In the genomic region with DNA sequence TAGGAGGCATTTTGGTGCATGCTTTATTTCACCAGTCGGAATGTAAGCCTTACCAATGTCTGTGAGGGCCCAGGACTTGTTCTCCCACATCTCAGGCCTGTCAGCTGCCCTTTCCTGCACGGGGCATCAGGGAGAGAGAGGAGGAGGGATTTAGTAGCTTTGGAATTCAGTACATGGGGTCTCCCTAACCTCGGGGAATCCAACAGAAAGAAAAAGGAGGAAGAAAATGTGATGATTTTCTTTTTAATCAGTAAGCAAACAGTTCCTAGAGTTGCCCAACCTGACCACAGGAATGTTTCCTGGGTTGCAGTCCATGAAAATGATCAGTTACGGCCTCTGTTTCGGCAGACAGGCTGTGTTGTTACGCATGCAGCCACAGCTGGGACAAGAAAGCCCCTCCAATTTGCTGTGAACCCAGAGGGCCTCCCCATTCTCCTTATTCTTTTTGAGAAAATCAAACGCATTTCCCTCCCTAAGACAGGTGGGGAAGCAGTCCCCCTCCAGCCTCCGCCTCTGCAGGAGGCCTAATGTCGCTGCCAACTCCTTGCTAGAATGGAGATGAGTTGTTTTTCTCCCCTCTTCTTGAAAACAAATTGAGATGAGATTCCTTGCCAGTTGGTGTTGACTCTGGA, we compare ENCODE assay signal across 1 cellular context.
TF ChIP-seq lines count a peak whose summit lies in the region.

No MANE protein-coding gene starts in this region.

TF ChIP-seq in HepG2, 621 proteins besides CTCF, POLR2A, EP300 and RAD21 (continued from another document and continues in another):
- TF ChIP-seq ZHX2 (IDR thresholded peaks at IDR 0.05; ENCODE audit: low read depth) (no peak), ZHX2 (CRISPR knock-in tag; IDR thresholded peaks at IDR 0.05; ENCODE audit: borderline replicate concordance) (no peak), JARID2 (CRISPR knock-in tag; IDR thresholded peaks at IDR 0.05; ENCODE audit: insufficient replicate concordance) (peak; percentile 50), ZNF609 (CRISPR knock-in tag; IDR thresholded peaks at IDR 0.05; ENCODE audit: borderline replicate concordance) (peak; percentile 93), MXD4 (CRISPR knock-in tag; IDR thresholded peaks at IDR 0.05) (peak; percentile 43; the same call in 1 of the 2 replicates), ZSCAN9 (CRISPR knock-in tag; IDR thresholded peaks at IDR 0.05; ENCODE audit: borderline replicate concordance) (peak; percentile 79), ZNF572 (CRISPR knock-in tag; IDR thresholded peaks at IDR 0.05) (no peak), ZNF709 (CRISPR knock-in tag; IDR thresholded peaks at IDR 0.05) (no peak), CEBPB (IDR thresholded peaks at IDR 0.05; ENCODE audit: borderline replicate concordance, low read depth, low read length) (peak; percentile 98), IKZF5 (CRISPR knock-in tag; IDR thresholded peaks at IDR 0.05) (peak; percentile 88; the same call in 1 of the 2 replicates), ZNF614 (CRISPR knock-in tag; IDR thresholded peaks at IDR 0.05; ENCODE audit: borderline replicate concordance) (peak; percentile 78; the same call in 1 of the 2 replicates), RNF2 (conservative IDR thresholded peaks at IDR 0.05; ENCODE audit: low read depth) (0 out of 2 replicates have a peak, but pooled peaks have one; percentile 43), ZBTB33 (CRISPR knock-in tag; IDR thresholded peaks at IDR 0.05) (0 out of 2 replicates have a peak, but pooled peaks have one; percentile 44), KLF15 (CRISPR knock-in tag; IDR thresholded peaks at IDR 0.05; ENCODE audit: borderline replicate concordance) (no peak), KAT2B (IDR thresholded peaks at IDR 0.05; ENCODE audit: borderline replicate concordance, low read depth, low read length) (no peak), FOXO1 (CRISPR knock-in tag; IDR thresholded peaks at IDR 0.05) (peak; percentile 89), BHLHE40 (IDR thresholded peaks at IDR 0.05; ENCODE audit: low read length) (0 out of 2 replicates have a peak, but pooled peaks have one; percentile 38), CBX2 (IDR thresholded peaks at IDR 0.05; ENCODE audit: low read depth, low read length) (no peak), CBX2 (CRISPR knock-in tag; IDR thresholded peaks at IDR 0.05; ENCODE audit: low read depth) (no peak), NFIB (CRISPR knock-in tag; IDR thresholded peaks at IDR 0.05; ENCODE audit: borderline replicate concordance) (no peak)
- TF ChIP-seq, protein P1, sequence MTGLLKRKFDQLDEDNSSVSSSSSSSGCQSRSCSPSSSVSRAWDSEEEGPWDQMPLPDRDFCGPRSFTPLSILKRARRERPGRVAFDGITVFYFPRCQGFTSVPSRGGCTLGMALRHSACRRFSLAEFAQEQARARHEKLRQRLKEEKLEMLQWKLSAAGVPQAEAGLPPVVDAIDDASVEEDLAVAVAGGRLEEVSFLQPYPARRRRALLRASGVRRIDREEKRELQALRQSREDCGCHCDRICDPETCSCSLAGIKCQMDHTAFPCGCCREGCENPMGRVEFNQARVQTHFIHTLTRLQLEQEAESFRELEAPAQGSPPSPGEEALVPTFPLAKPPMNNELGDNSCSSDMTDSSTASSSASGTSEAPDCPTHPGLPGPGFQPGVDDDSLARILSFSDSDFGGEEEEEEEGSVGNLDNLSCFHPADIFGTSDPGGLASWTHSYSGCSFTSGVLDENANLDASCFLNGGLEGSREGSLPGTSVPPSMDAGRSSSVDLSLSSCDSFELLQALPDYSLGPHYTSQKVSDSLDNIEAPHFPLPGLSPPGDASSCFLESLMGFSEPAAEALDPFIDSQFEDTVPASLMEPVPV (CRISPR knock-in tag; IDR thresholded peaks at IDR 0.05), result no peak
- TF ChIP-seq, protein P2, sequence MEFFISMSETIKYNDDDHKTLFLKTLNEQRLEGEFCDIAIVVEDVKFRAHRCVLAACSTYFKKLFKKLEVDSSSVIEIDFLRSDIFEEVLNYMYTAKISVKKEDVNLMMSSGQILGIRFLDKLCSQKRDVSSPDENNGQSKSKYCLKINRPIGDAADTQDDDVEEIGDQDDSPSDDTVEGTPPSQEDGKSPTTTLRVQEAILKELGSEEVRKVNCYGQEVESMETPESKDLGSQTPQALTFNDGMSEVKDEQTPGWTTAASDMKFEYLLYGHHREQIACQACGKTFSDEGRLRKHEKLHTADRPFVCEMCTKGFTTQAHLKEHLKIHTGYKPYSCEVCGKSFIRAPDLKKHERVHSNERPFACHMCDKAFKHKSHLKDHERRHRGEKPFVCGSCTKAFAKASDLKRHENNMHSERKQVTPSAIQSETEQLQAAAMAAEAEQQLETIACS (CRISPR knock-in tag; IDR thresholded peaks at IDR 0.05), result no peak
- TF ChIP-seq, protein P3, sequence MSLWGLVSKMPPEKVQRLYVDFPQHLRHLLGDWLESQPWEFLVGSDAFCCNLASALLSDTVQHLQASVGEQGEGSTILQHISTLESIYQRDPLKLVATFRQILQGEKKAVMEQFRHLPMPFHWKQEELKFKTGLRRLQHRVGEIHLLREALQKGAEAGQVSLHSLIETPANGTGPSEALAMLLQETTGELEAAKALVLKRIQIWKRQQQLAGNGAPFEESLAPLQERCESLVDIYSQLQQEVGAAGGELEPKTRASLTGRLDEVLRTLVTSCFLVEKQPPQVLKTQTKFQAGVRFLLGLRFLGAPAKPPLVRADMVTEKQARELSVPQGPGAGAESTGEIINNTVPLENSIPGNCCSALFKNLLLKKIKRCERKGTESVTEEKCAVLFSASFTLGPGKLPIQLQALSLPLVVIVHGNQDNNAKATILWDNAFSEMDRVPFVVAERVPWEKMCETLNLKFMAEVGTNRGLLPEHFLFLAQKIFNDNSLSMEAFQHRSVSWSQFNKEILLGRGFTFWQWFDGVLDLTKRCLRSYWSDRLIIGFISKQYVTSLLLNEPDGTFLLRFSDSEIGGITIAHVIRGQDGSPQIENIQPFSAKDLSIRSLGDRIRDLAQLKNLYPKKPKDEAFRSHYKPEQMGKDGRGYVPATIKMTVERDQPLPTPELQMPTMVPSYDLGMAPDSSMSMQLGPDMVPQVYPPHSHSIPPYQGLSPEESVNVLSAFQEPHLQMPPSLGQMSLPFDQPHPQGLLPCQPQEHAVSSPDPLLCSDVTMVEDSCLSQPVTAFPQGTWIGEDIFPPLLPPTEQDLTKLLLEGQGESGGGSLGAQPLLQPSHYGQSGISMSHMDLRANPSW (CRISPR knock-in tag; IDR thresholded peaks at IDR 0.05; ENCODE audit: borderline replicate concordance), result no peak
- TF ChIP-seq, protein P4, sequence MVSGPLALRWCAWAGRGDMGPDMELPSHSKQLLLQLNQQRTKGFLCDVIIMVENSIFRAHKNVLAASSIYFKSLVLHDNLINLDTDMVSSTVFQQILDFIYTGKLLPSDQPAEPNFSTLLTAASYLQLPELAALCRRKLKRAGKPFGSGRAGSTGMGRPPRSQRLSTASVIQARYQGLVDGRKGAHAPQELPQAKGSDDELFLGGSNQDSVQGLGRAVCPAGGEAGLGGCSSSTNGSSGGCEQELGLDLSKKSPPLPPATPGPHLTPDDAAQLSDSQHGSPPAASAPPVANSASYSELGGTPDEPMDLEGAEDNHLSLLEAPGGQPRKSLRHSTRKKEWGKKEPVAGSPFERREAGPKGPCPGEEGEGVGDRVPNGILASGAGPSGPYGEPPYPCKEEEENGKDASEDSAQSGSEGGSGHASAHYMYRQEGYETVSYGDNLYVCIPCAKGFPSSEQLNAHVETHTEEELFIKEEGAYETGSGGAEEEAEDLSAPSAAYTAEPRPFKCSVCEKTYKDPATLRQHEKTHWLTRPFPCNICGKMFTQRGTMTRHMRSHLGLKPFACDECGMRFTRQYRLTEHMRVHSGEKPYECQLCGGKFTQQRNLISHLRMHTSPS (CRISPR knock-in tag; IDR thresholded peaks at IDR 0.05; ENCODE audit: low read depth), result no peak; the same call in 1 of the 2 replicates
- TF ChIP-seq, protein P5, sequence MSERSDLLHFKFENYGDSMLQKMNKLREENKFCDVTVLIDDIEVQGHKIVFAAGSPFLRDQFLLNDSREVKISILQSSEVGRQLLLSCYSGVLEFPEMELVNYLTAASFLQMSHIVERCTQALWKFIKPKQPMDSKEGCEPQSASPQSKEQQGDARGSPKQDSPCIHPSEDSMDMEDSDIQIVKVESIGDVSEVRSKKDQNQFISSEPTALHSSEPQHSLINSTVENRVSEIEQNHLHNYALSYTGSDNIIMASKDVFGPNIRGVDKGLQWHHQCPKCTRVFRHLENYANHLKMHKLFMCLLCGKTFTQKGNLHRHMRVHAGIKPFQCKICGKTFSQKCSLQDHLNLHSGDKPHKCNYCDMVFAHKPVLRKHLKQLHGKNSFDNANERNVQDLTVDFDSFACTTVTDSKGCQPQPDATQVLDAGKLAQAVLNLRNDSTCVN (CRISPR knock-in tag; IDR thresholded peaks at IDR 0.05; ENCODE audit: borderline replicate concordance), result no peak; the same call in 1 of the 2 replicates
